In the genomic region with DNA sequence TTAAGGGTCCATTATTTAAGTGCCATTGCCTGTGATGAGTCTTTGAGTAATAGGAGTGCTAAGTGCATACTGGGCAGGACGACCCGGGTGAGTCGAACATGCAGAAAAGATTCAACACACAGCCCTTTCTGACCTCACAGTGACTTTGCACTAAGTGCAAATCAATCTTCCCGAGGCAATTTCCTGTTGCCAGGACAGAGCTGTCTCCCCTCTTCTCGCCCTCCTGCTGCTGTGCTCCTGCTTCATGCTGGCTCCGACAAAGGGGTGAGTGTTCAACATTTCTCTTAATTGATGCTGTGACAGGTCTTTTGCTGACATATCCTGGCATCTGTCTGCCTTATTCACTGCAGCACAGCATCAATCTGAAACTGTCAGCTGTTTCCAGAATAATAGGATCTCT, we compare ENCODE assay signal across 8 cellular contexts. TPM values are rescaled to one million over a fixed set of nuclear protein-coding genes. Genes with fewer than 3 reads are reported as not detected.
DNase-seq lines count a peak whose midpoint lies in the region; ATAC-seq and TF ChIP-seq lines count a peak whose summit lies in the region.

No MANE protein-coding gene starts in this region.

- 21 to 33% methylated on average over 6 of the region's 6 CpGs for WGBS in ectodermal cell, 2 experiments

- intact Hi-C loops in colonic mucosa (cut with DNase I), result no loop called here

- peaks cover 13% of the 10 kb centered on the region for H3K4me1 Mint-ChIP-seq in progenitor cell of endocrine pancreas (ENCODE audit: low read depth)
- peaks cover 20% of the 10 kb centered on the region for H3K4me1 Mint-ChIP-seq in activated CD4-positive, alpha-beta T cell treated with anti-CD3 and anti-CD28 coated beads, Interleukin-2, amount 10 ng/mL, durations not matched to agents 7 days and 5 days

- H3K27me3 Mint-ChIP-seq in progenitor cell of endocrine pancreas, result no peaks in the 10 kb centered on the region
- H3K27me3 Mint-ChIP-seq in activated CD4-positive, alpha-beta T cell treated with anti-CD3 and anti-CD28 coated beads, Interleukin-2, amount 10 ng/mL, durations not matched to agents 7 days and 5 days, result peaks cover 2% of the 10 kb centered on the region

- POLR2A ChIA-PET in HEK293 (lab: Yijun Ruan, JAX), result interaction anchor here (0.6 to 3.7 kb wide), 6 partner anchors 11 to 1650 kb away, joined by 3 to 32 read pairs (median 4); a partner anchor contains a TSS
- POLR2A ChIA-PET in activated CD4-positive, alpha-beta T cell treated with anti-CD3 and anti-CD28 coated beads, Interleukin-2, amount 10 ng/mL, durations not matched to agents 7 days and 5 days (lab: Charles Lee), result no interaction called here

- TF ChIP-seq CTCF in HEK293 (tag by site-specific recombination; IDR thresholded peaks at IDR 0.05) (no peak), progenitor cell of endocrine pancreas (IDR thresholded peaks at IDR 0.05; ENCODE audit: unreplicated experiment) (no peak), colonic mucosa (IDR thresholded peaks at IDR 0.05) (no peak)

- H3K27me3 ChIP-seq in ectodermal cell (ENCODE audit: control insufficient read depth, insufficient read depth, low read length, poor library complexity, severe bottlenecking), result peaks cover 17% of the 10 kb centered on the region
- no peaks in the 10 kb centered on the region for H3K27me3 ChIP-seq in colonic mucosa

- H3K36me3 Mint-ChIP-seq in progenitor cell of endocrine pancreas (ENCODE audit: insufficient read depth), result no peaks in the 10 kb centered on the region
- peaks cover 3% of the 10 kb centered on the region for H3K36me3 Mint-ChIP-seq in activated CD4-positive, alpha-beta T cell treated with anti-CD3 and anti-CD28 coated beads, Interleukin-2, amount 10 ng/mL, durations not matched to agents 7 days and 5 days (ENCODE audit: low read depth)

- H3K9ac ChIP-seq in colonic mucosa (ENCODE audit: low read depth in 2 of 2, low read length in 2 of 2), result no peak overlapping the region

- no peaks in the 10 kb centered on the region for H3K9me3 Mint-ChIP-seq in progenitor cell of endocrine pancreas (ENCODE audit: low read depth)
- no peaks in the 10 kb centered on the region for H3K9me3 Mint-ChIP-seq in activated CD4-positive, alpha-beta T cell treated with anti-CD3 and anti-CD28 coated beads, Interleukin-2, amount 10 ng/mL, durations not matched to agents 7 days and 5 days

- CTCF ChIA-PET in HEK293 (lab: Yijun Ruan, JAX), result interaction anchor here (0.6 to 1.9 kb wide), 6 partner anchors 9 to 234 kb away, joined by 3 to 6 read pairs (median 3); no protein-coding TSS in a partner anchor
- CTCF ChIA-PET in activated CD4-positive, alpha-beta T cell treated with anti-CD3 and anti-CD28 coated beads, Interleukin-2, amount 10 ng/mL, durations not matched to agents 7 days and 5 days (lab: Charles Lee), result interaction anchor here (1.0 to 1.3 kb wide), 3 partner anchors 11 to 38 kb away, joined by 3 read pairs; no protein-coding TSS in a partner anchor

- H3K4me3 ChIP-seq in HEK293 (ENCODE audit: low read depth, low read length), result no peak overlapping the region
- H3K4me3 ChIP-seq in ectodermal cell (ENCODE audit: insufficient read depth, low read depth, low read length), result no peak overlapping the region
- H3K4me3 ChIP-seq in colonic mucosa, result no peak overlapping the region

- no peak for ATAC-seq in HG03460 (IDR thresholded peaks at IDR 0.05; ENCODE audit: unreplicated experiment)

- H3K4me3 Mint-ChIP-seq in progenitor cell of endocrine pancreas (ENCODE audit: low read depth), result no peak overlapping the region
- H3K4me3 Mint-ChIP-seq in activated CD4-positive, alpha-beta T cell treated with anti-CD3 and anti-CD28 coated beads, Interleukin-2, amount 10 ng/mL, durations not matched to agents 7 days and 5 days, result no peak overlapping the region

- H3K4me1 ChIP-seq in HEK293 (ENCODE audit: control insufficient read depth, insufficient read depth, low read length) (peaks cover 14% of the 10 kb centered on the region), ectodermal cell (ENCODE audit: control insufficient read depth, insufficient read depth, low read length) (peaks cover 9% of the 10 kb centered on the region), colonic mucosa (no peaks in the 10 kb centered on the region)

- no peaks in the 10 kb centered on the region for H3K9me3 ChIP-seq in HEK293 (ENCODE audit: control insufficient read depth, insufficient read depth, low read depth, low read length)
- H3K9me3 ChIP-seq in ectodermal cell (ENCODE audit: control insufficient read depth, low read length), result no peaks in the 10 kb centered on the region
- no peaks in the 10 kb centered on the region for H3K9me3 ChIP-seq in colonic mucosa

- DNase-seq in NCI-H2227 treated with DMSO at 0.1 percent for 48 hours (lab: John Stamatoyannopoulos, UW) (peak; percentile 85), progenitor cell of endocrine pancreas (ENCODE audit: low spot score, unreplicated experiment) (no peak), ecto neural progenitor cell (ENCODE audit: low spot score) (no peak), colonic mucosa (no peak)
- DNase-seq in activated CD4-positive, alpha-beta T cell treated with anti-CD3 and anti-CD28 coated beads, Interleukin-2, amount 10 ng/mL, durations not matched to agents 7 days and 5 days, result no peak

- peak overlapping the region; percentile 75 for H3K27ac ChIP-seq in HEK293 (ENCODE audit: extremely low read depth, low read depth, low read length)
- H3K27ac ChIP-seq in ectodermal cell (ENCODE audit: insufficient read depth, low read depth, low read length, poor library complexity, severe bottlenecking), result peak overlapping the region; percentile 81
- H3K27ac ChIP-seq in colonic mucosa, result no peak overlapping the region

- H3K27ac Mint-ChIP-seq in progenitor cell of endocrine pancreas, result peak overlapping the region; percentile 93
- H3K27ac Mint-ChIP-seq in activated CD4-positive, alpha-beta T cell treated with anti-CD3 and anti-CD28 coated beads, Interleukin-2, amount 10 ng/mL, durations not matched to agents 7 days and 5 days, result no peak overlapping the region

- no peaks in the 10 kb centered on the region for H3K36me3 ChIP-seq in HEK293 (ENCODE audit: control insufficient read depth in 2 of 2, insufficient read depth in 1 of 2, low read length in 2 of 2)
- no peaks in the 10 kb centered on the region for H3K36me3 ChIP-seq in ectodermal cell (ENCODE audit: control insufficient read depth, insufficient read depth, low read length)
- H3K36me3 ChIP-seq in colonic mucosa, result no peaks in the 10 kb centered on the region

TF ChIP-seq in HEK293, 187 proteins besides CTCF, POLR2A, EP300 and RAD21 (continues in another document):
- TF ChIP-seq KLF1 (tag by site-specific recombination; IDR thresholded peaks at IDR 0.05), result no peak
- TF ChIP-seq HOXD13 (CRISPR knock-in tag; IDR thresholded peaks at IDR 0.05; ENCODE audit: borderline replicate concordance), result no peak
- no peak for TF ChIP-seq KLF7 (tag by site-specific recombination; IDR thresholded peaks at IDR 0.05; ENCODE audit: borderline replicate concordance)
- no peak for TF ChIP-seq ZNF521 (tag by site-specific recombination; IDR thresholded peaks at IDR 0.05)
- TF ChIP-seq TRIM28 (IDR thresholded peaks at IDR 0.05; ENCODE audit: borderline replicate concordance, low read length), result no peak; the same call in 1 of the 2 replicates
- TF ChIP-seq, protein P1, sequence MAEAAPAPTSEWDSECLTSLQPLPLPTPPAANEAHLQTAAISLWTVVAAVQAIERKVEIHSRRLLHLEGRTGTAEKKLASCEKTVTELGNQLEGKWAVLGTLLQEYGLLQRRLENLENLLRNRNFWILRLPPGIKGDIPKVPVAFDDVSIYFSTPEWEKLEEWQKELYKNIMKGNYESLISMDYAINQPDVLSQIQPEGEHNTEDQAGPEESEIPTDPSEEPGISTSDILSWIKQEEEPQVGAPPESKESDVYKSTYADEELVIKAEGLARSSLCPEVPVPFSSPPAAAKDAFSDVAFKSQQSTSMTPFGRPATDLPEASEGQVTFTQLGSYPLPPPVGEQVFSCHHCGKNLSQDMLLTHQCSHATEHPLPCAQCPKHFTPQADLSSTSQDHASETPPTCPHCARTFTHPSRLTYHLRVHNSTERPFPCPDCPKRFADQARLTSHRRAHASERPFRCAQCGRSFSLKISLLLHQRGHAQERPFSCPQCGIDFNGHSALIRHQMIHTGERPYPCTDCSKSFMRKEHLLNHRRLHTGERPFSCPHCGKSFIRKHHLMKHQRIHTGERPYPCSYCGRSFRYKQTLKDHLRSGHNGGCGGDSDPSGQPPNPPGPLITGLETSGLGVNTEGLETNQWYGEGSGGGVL (tag by site-specific recombination; IDR thresholded peaks at IDR 0.05), result no peak
- TF ChIP-seq, protein P2, sequence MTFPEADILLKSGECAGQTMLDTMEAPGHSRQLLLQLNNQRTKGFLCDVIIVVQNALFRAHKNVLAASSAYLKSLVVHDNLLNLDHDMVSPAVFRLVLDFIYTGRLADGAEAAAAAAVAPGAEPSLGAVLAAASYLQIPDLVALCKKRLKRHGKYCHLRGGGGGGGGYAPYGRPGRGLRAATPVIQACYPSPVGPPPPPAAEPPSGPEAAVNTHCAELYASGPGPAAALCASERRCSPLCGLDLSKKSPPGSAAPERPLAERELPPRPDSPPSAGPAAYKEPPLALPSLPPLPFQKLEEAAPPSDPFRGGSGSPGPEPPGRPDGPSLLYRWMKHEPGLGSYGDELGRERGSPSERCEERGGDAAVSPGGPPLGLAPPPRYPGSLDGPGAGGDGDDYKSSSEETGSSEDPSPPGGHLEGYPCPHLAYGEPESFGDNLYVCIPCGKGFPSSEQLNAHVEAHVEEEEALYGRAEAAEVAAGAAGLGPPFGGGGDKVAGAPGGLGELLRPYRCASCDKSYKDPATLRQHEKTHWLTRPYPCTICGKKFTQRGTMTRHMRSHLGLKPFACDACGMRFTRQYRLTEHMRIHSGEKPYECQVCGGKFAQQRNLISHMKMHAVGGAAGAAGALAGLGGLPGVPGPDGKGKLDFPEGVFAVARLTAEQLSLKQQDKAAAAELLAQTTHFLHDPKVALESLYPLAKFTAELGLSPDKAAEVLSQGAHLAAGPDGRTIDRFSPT (tag by site-specific recombination; IDR thresholded peaks at IDR 0.05), result no peak

RNA-seq across cellular contexts. Expression of a gene that starts 42.0 kb away (rescaled TPM):
- polyA plus RNA-seq in ectodermal cell (2013, experiment 1 of 4), result 1.3 TPM
- 1.2 TPM for polyA plus RNA-seq in ectodermal cell (2013, experiment 2 of 4)
- 1.2 TPM for polyA plus RNA-seq in ectodermal cell (2013, experiment 3 of 4)
- polyA plus RNA-seq in ectodermal cell (2013, experiment 4 of 4), result 2.4 TPM
- total RNA-seq in progenitor cell of endocrine pancreas (0.19 and 0.38 TPM in 2 replicates), colonic mucosa (under 1 TPM in 1 of 2 donors, not detected in 1; 0.16 TPM)
- total RNA-seq in activated CD4-positive, alpha-beta T cell treated with anti-CD3 and anti-CD28 coated beads, Interleukin-2, amount 10 ng/mL, durations not matched to agents 7 days and 5 days, result not detected
